8 cellular contexts compared by ENCODE assay signal in genomic region chr20:44745560-44746366, GRCh38. TPM values are rescaled to one million over a fixed set of nuclear protein-coding genes. Genes with fewer than 3 reads are reported as not detected.
DNase-seq lines count a peak whose midpoint lies in the region; ATAC-seq and TF ChIP-seq lines count a peak whose summit lies in the region.

Gene KCNK15 (plus strand): TSS chr20:44745865. CDS start chr20:44745911, 46 bp downstream.

- DNase-seq in DMS 273 (lab: John Stamatoyannopoulos, UW; ENCODE audit: unreplicated experiment) (peak; percentile 67), DMS 273 treated with DMSO at 0.1 percent for 48 hours (lab: John Stamatoyannopoulos, UW) (no peak), esophagus muscularis mucosa (ENCODE audit: extremely low spot score) (no peak), neural crest cell (ENCODE audit: low read depth, low spot score) (peak; percentile 14), upper lobe of right lung (peak; percentile 74), C1 segment of cervical spinal cord (lab: John Stamatoyannopoulos, UW) (no peak), NCI-H2171 (lab: John Stamatoyannopoulos, UW) (no peak)
- peak in 2 of 3 experiments; percentile 9 to 27 for DNase-seq in activated CD8-positive, alpha-beta memory T cell treated with anti-CD3 and anti-CD28 coated beads for 48 hours (ENCODE audit: low read depth in 2 of 3, low spot score in 2 of 3)

- H3K4me3 Mint-ChIP-seq in neural crest cell, result peak within 1 kb of the TSS; percentile 72

- peak; percentile 19 for TF ChIP-seq POLR2A in esophagus muscularis mucosa (IDR thresholded peaks at IDR 0.05; ENCODE audit: low read depth)

- H3K4me3 ChIP-seq in esophagus muscularis mucosa, result peak within 1 kb of the TSS; percentile 67 to 75 (median 74)
- peak within 1 kb of the TSS; percentile 60 for H3K4me3 ChIP-seq in upper lobe of right lung

- H3K9me3 Mint-ChIP-seq in neural crest cell, result no peaks in the 10 kb centered on the region

- H3K27me3 Mint-ChIP-seq in neural crest cell (ENCODE audit: low read depth), result peaks cover 73% of the 10 kb centered on the region

- TF ChIP-seq CTCF in esophagus muscularis mucosa (IDR thresholded peaks at IDR 0.05) (peak in 1 of 3 experiments; percentile 9), neural crest cell (conservative IDR thresholded peaks at IDR 0.05) (no peak), upper lobe of right lung (IDR thresholded peaks at IDR 0.05) (no peak)

- H3K27me3 ChIP-seq in esophagus muscularis mucosa (peaks cover 0 to 20% (median 4%) of the 10 kb centered on the region in 4 donors), upper lobe of right lung (peaks cover 18% of the 10 kb centered on the region)

- H3K9me3 ChIP-seq in esophagus muscularis mucosa (no peaks in the 10 kb centered on the region), upper lobe of right lung (no peaks in the 10 kb centered on the region)

- H3K36me3 ChIP-seq in esophagus muscularis mucosa (peaks cover 0 to 3% (median 0%) of the 10 kb centered on the region in 4 donors), upper lobe of right lung (no peaks in the 10 kb centered on the region)

- ATAC-seq in upper lobe of right lung, result peak; percentile 51

- H3K27ac ChIP-seq in esophagus muscularis mucosa (replicated peaks in 1 of 4), result peak within 1 kb of the TSS; percentile 67 to 79 (median 72)
- no peak within 1 kb of the TSS for H3K27ac ChIP-seq in upper lobe of right lung

- H3K27ac Mint-ChIP-seq in neural crest cell (ENCODE audit: unreplicated experiment), result no peak within 1 kb of the TSS

- H3K4me1 ChIP-seq in esophagus muscularis mucosa (peaks cover 29 to 68% (median 61%) of the 10 kb centered on the region in 4 donors), upper lobe of right lung (peaks cover 20% of the 10 kb centered on the region)

- 4% methylated on average over 13 of the region's 82 CpGs for WGBS in esophagus muscularis mucosa

- no peaks in the 10 kb centered on the region for H3K36me3 Mint-ChIP-seq in neural crest cell (ENCODE audit: low read depth)

- TF ChIP-seq EP300 in esophagus muscularis mucosa (IDR thresholded peaks at IDR 0.05), result no peak

- intact Hi-C loops in esophagus muscularis mucosa (cut with DNase I) (loop anchor here (10.0 kb wide), 1 partner anchor 219 kb away; the partner anchor contains the start of genes STK4 and TOMM34), upper lobe of right lung (cut with DNase I) (loop anchor here (5.0 kb wide), 1 partner anchor 122 kb away; no protein-coding TSS in a partner anchor)

- H3K4me1 Mint-ChIP-seq in neural crest cell, result peaks cover 3% of the 10 kb centered on the region

RNA-seq across cellular contexts. Expression of gene KCNK15, which starts in this region (rescaled TPM):
- total RNA-seq in esophagus muscularis mucosa (1 to 10 TPM; 3.6 to 5.6 (median 5.0) TPM), neural crest cell (not detected in 2 replicates), upper lobe of right lung (1.1 TPM)

Comparison
In these comparisons a context has a peak if more than half of its experiments do, and no peak if none do; other contexts are left out.
1. DNase-seq: peak in DMS 273 (single experiment), activated CD8-positive, alpha-beta memory T cell treated with anti-CD3 and anti-CD28 coated beads for 48 hours (2 of 3) and upper lobe of right lung (single experiment); none in DMS 273 treated with DMSO at 0.1 percent for 48 hours (single experiment), esophagus muscularis mucosa (single experiment), C1 segment of cervical spinal cord (0 of 14) and NCI-H2171 (single experiment).
2. Peak in DNase-seq in neural crest cell; RNA of the gene not detected or under 1 TPM.